ENCODE assay signal across 8 cellular contexts in genomic region chr3:172490198-172490669, GRCh38. TPM values are rescaled to one million over a fixed set of nuclear protein-coding genes. Genes with fewer than 3 reads are reported as not detected.
DNase-seq lines count a peak whose midpoint lies in the region; ATAC-seq and TF ChIP-seq lines count a peak whose summit lies in the region.
"Not testable (repeated sequence)": the region's sequence is repeated elsewhere in the genome, so short reads cannot be mapped to it uniquely, and the experiment has no call there.

No MANE protein-coding gene starts in this region.

- intact Hi-C loops in activated T-helper 2 cell treated with anti-CD3 and anti-CD28 coated beads, Interferon-gamma antibody, Interleukin-2, Interleukin-4, amounts not matched to agents 10 μg/mL and 5 μg/mL and 100 μg/mL, durations not matched to agents 14 hours and 24 hours and 36 hours (cut with micrococcal nuclease), result loop anchor here (1.0 to 2.0 kb wide), 4 partner anchors 27 to 133 kb away; no protein-coding TSS in a partner anchor

- not testable (repeated sequence) for H3K4me3 Mint-ChIP-seq in activated T-helper 2 cell treated with anti-CD3 and anti-CD28 coated beads, Interferon-gamma antibody, Interleukin-2, Interleukin-4, amounts not matched to agents 10 μg/mL and 5 μg/mL and 100 μg/mL, durations not matched to agents 14 hours and 24 hours and 36 hours (ENCODE audit: low read depth)
- peak overlapping the region in 1 of 10 donors; percentile 3 for H3K4me3 Mint-ChIP-seq in naive thymus-derived CD8-positive, alpha-beta T cell

- ATAC-seq in naive thymus-derived CD8-positive, alpha-beta T cell, result peak; percentile 54 to 61

- not testable (repeated sequence) for H3K36me3 Mint-ChIP-seq in activated T-helper 2 cell treated with anti-CD3 and anti-CD28 coated beads, Interferon-gamma antibody, Interleukin-2, Interleukin-4, amounts not matched to agents 10 μg/mL and 5 μg/mL and 100 μg/mL, durations not matched to agents 14 hours and 24 hours and 36 hours (ENCODE audit: low read depth); naive thymus-derived CD8-positive, alpha-beta T cell

- peaks cover 10% of the 10 kb centered on the region for H3K27me3 Mint-ChIP-seq in activated T-helper 2 cell treated with anti-CD3 and anti-CD28 coated beads, Interferon-gamma antibody, Interleukin-2, Interleukin-4, amounts not matched to agents 10 μg/mL and 5 μg/mL and 100 μg/mL, durations not matched to agents 14 hours and 24 hours and 36 hours (ENCODE audit: low read depth)
- peaks cover 0 to 14% (median 3%) of the 10 kb centered on the region in 5 donors for H3K27me3 Mint-ChIP-seq in naive thymus-derived CD8-positive, alpha-beta T cell

- not testable (repeated sequence) for H3K27me3 ChIP-seq in H7 (ENCODE audit: control insufficient read depth, insufficient read depth, low read length)

- peak; percentile 77 for TF ChIP-seq CTCF in fibroblast of mammary gland (conservative IDR thresholded peaks at IDR 0.05; ENCODE audit: control insufficient read depth, insufficient read depth, low read depth, low read length)

- peaks cover 19% of the 10 kb centered on the region for H3K4me1 Mint-ChIP-seq in activated T-helper 2 cell treated with anti-CD3 and anti-CD28 coated beads, Interferon-gamma antibody, Interleukin-2, Interleukin-4, amounts not matched to agents 10 μg/mL and 5 μg/mL and 100 μg/mL, durations not matched to agents 14 hours and 24 hours and 36 hours (ENCODE audit: low read depth)
- not testable (repeated sequence) for H3K4me1 Mint-ChIP-seq in naive thymus-derived CD8-positive, alpha-beta T cell

- peak overlapping the region; percentile 44 for H3K27ac Mint-ChIP-seq in activated T-helper 2 cell treated with anti-CD3 and anti-CD28 coated beads, Interferon-gamma antibody, Interleukin-2, Interleukin-4, amounts not matched to agents 10 μg/mL and 5 μg/mL and 100 μg/mL, durations not matched to agents 14 hours and 24 hours and 36 hours
- H3K27ac Mint-ChIP-seq in naive thymus-derived CD8-positive, alpha-beta T cell, result peak overlapping the region in 2 of 10 donors; percentile 67 to 75

- H3K36me3 ChIP-seq in H7 (replicated peaks; ENCODE audit: control insufficient read depth, insufficient read depth, low read length), result not testable (repeated sequence)

- H3K4me3 ChIP-seq in H7 (ENCODE audit: insufficient read depth, low read depth, low read length); fibroblast of mammary gland (ENCODE audit: control insufficient read depth, low read depth, low read length): not testable (repeated sequence)

- POLR2A ChIA-PET in naive thymus-derived CD8-positive, alpha-beta T cell (lab: Charles Lee), result not testable (repeated sequence)

- DNase-seq in DMS 273 (lab: John Stamatoyannopoulos, UW; ENCODE audit: unreplicated experiment) (peak; percentile 89), H7 (peak; percentile 31), NAMALWA (ENCODE audit: low spot score) (peak; percentile 81), SK-N-DZ (ENCODE audit: low spot score) (peak; percentile 51), fibroblast of mammary gland (ENCODE audit: low read depth) (peak; percentile 78)
- peak; percentile 61 for DNase-seq in activated T-helper 2 cell treated with anti-CD3 and anti-CD28 coated beads, Interferon-gamma antibody, Interleukin-2, Interleukin-4, amounts not matched to agents 10 μg/mL and 5 μg/mL and 100 μg/mL, durations not matched to agents 14 hours and 24 hours and 36 hours (ENCODE audit: low spot score)
- peak; percentile 33 to 83 (median 68) for DNase-seq in naive thymus-derived CD8-positive, alpha-beta T cell
- peak; percentile 68 for DNase-seq in stimulated activated CD8-positive, alpha-beta memory T cell treated with anti-CD3 and anti-CD28 coated beads, Interleukin-7, amount 100 ng/mL, for 24 hours (ENCODE audit: low read depth)

- H3K9me3 Mint-ChIP-seq in activated T-helper 2 cell treated with anti-CD3 and anti-CD28 coated beads, Interferon-gamma antibody, Interleukin-2, Interleukin-4, amounts not matched to agents 10 μg/mL and 5 μg/mL and 100 μg/mL, durations not matched to agents 14 hours and 24 hours and 36 hours; naive thymus-derived CD8-positive, alpha-beta T cell: not testable (repeated sequence)

RNA-seq across cellular contexts. Expression of gene TNFSF10, which starts 33.0 kb away (rescaled TPM):
- total RNA-seq in H7 (2014; rRNA removed; shearing (Covaris generic)), result not detected in 2 replicates
- polyA plus RNA-seq in SK-N-DZ (2014; cell fraction: cytosol; rRNA removed), result not detected in 2 replicates
- polyA plus RNA-seq in SK-N-DZ (2014; cell fraction: nucleus; rRNA removed), result not detected in 2 replicates
- 52.3 and 54.8 TPM in 2 replicates for total RNA-seq in activated T-helper 2 cell treated with anti-CD3 and anti-CD28 coated beads, Interferon-gamma antibody, Interleukin-2, Interleukin-4, amounts not matched to agents 10 μg/mL and 5 μg/mL and 100 μg/mL, durations not matched to agents 14 hours and 24 hours and 36 hours
- 10 to 100 TPM in 1 of 2 experiments, 1 to 10 TPM in 1; 9.3 to 10.9 TPM for total RNA-seq in naive thymus-derived CD8-positive, alpha-beta T cell
- 10 to 100 TPM; 11.8 to 16.1 (median 14.5) TPM for polyA plus RNA-seq in naive thymus-derived CD8-positive, alpha-beta T cell

RNA-seq across cellular contexts. Expression of gene GHSR, which starts 42.0 kb away (rescaled TPM):
- total RNA-seq in H7 (2014; rRNA removed; shearing (Covaris generic)), result not detected in 2 replicates
- not detected in 2 replicates for polyA plus RNA-seq in SK-N-DZ (2014; cell fraction: cytosol; rRNA removed)
- polyA plus RNA-seq in SK-N-DZ (2014; cell fraction: nucleus; rRNA removed), result not detected in 2 replicates
- total RNA-seq in activated T-helper 2 cell treated with anti-CD3 and anti-CD28 coated beads, Interferon-gamma antibody, Interleukin-2, Interleukin-4, amounts not matched to agents 10 μg/mL and 5 μg/mL and 100 μg/mL, durations not matched to agents 14 hours and 24 hours and 36 hours, result not detected in 2 replicates
- not detected for total RNA-seq in naive thymus-derived CD8-positive, alpha-beta T cell
- polyA plus RNA-seq in naive thymus-derived CD8-positive, alpha-beta T cell, result not detected

Comparison
In these comparisons a context has a peak if more than half of its experiments do, and no peak if none do; other contexts are left out.
1. DNase-seq: peak in every context shown above with its lines; median percentile 89 in DMS 273; 81 in NAMALWA; 78 in fibroblast of mammary gland; 68 in naive thymus-derived CD8-positive, alpha-beta T cell; 68 in stimulated activated CD8-positive, alpha-beta memory T cell treated with anti-CD3 and anti-CD28 coated beads, Interleukin-7, amount 100 ng/mL, for 24 hours; 61 in activated T-helper 2 cell treated with anti-CD3 and anti-CD28 coated beads, Interferon-gamma antibody, Interleukin-2, Interleukin-4, amounts not matched to agents 10 μg/mL and 5 μg/mL and 100 μg/mL, durations not matched to agents 14 hours and 24 hours and 36 hours; 51 in SK-N-DZ; 31 in H7.
2. RNA of gene TNFSF10, which starts 33.0 kb away (total RNA-seq): 52.3 to 54.8 TPM in activated T-helper 2 cell treated with anti-CD3 and anti-CD28 coated beads, Interferon-gamma antibody, Interleukin-2, Interleukin-4, amounts not matched to agents 10 μg/mL and 5 μg/mL and 100 μg/mL, durations not matched to agents 14 hours and 24 hours and 36 hours and 9.3 to 10.9 TPM in naive thymus-derived CD8-positive, alpha-beta T cell; not detected in H7; every median in the first group is over 10 times any median in the second.